3 cellular contexts compared by ENCODE assay signal in genomic region chr5:62328772-62329491, GRCh38.
TF ChIP-seq lines count a peak whose summit lies in the region.

No MANE protein-coding gene starts in this region.

TF ChIP-seq in SK-N-SH treated with all-trans-retinoic acid at 6 μM for 48 hours, 23 proteins besides CTCF, POLR2A, EP300 and RAD21:
- TF ChIP-seq POU6F1 (CRISPR knock-in tag; IDR thresholded peaks at IDR 0.05; ENCODE audit: borderline replicate concordance, low read depth) (no peak), ISL1 (CRISPR knock-in tag; IDR thresholded peaks at IDR 0.05) (peak; percentile 26; the same call in 1 of the 2 replicates)

TF ChIP-seq in SK-N-SH, 30 proteins besides CTCF, POLR2A, EP300 and RAD21:
- TF ChIP-seq, protein P1, sequence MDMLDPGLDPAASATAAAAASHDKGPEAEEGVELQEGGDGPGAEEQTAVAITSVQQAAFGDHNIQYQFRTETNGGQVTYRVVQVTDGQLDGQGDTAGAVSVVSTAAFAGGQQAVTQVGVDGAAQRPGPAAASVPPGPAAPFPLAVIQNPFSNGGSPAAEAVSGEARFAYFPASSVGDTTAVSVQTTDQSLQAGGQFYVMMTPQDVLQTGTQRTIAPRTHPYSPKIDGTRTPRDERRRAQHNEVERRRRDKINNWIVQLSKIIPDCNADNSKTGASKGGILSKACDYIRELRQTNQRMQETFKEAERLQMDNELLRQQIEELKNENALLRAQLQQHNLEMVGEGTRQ (IDR thresholded peaks at IDR 0.05; ENCODE audit: borderline replicate concordance, low read depth, low read length): no peak
- no peak for TF ChIP-seq ELF1 (IDR thresholded peaks at IDR 0.05)
- no peak for TF ChIP-seq EZH2phosphoT487 (IDR thresholded peaks at IDR 0.05; ENCODE audit: borderline replicate concordance, low read depth)
- no peak for TF ChIP-seq FOXM1 (IDR thresholded peaks at IDR 0.05; ENCODE audit: low read depth)
- no peak for TF ChIP-seq CHD2 (IDR thresholded peaks at IDR 0.05; ENCODE audit: low read length, partially characterized antibody)
- TF ChIP-seq SIN3A (IDR thresholded peaks at IDR 0.05; ENCODE audit: borderline replicate concordance, low read depth, low read length): no peak
- TF ChIP-seq ZBTB33 (IDR thresholded peaks at IDR 0.05; ENCODE audit: borderline replicate concordance, low read depth): no peak
- TF ChIP-seq MEF2A (IDR thresholded peaks at IDR 0.05; ENCODE audit: borderline replicate concordance, low read depth): no peak
- no peak for TF ChIP-seq RCOR1 (IDR thresholded peaks at IDR 0.05; ENCODE audit: low read length)
- TF ChIP-seq TAF1 (IDR thresholded peaks at IDR 0.05; ENCODE audit: borderline replicate concordance, low read depth, low read length): no peak
- TF ChIP-seq, protein P2, sequence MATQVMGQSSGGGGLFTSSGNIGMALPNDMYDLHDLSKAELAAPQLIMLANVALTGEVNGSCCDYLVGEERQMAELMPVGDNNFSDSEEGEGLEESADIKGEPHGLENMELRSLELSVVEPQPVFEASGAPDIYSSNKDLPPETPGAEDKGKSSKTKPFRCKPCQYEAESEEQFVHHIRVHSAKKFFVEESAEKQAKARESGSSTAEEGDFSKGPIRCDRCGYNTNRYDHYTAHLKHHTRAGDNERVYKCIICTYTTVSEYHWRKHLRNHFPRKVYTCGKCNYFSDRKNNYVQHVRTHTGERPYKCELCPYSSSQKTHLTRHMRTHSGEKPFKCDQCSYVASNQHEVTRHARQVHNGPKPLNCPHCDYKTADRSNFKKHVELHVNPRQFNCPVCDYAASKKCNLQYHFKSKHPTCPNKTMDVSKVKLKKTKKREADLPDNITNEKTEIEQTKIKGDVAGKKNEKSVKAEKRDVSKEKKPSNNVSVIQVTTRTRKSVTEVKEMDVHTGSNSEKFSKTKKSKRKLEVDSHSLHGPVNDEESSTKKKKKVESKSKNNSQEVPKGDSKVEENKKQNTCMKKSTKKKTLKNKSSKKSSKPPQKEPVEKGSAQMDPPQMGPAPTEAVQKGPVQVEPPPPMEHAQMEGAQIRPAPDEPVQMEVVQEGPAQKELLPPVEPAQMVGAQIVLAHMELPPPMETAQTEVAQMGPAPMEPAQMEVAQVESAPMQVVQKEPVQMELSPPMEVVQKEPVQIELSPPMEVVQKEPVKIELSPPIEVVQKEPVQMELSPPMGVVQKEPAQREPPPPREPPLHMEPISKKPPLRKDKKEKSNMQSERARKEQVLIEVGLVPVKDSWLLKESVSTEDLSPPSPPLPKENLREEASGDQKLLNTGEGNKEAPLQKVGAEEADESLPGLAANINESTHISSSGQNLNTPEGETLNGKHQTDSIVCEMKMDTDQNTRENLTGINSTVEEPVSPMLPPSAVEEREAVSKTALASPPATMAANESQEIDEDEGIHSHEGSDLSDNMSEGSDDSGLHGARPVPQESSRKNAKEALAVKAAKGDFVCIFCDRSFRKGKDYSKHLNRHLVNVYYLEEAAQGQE (IDR thresholded peaks at IDR 0.05; ENCODE audit: low read depth, low read length): no peak
- TF ChIP-seq FOSL2 (IDR thresholded peaks at IDR 0.05; ENCODE audit: borderline replicate concordance, low read depth): no peak
- TF ChIP-seq NFIC (IDR thresholded peaks at IDR 0.05; ENCODE audit: borderline replicate concordance): no peak
- TF ChIP-seq GATA2 (CRISPR knock-in tag; IDR thresholded peaks at IDR 0.05): no peak
- TF ChIP-seq MXI1 (IDR thresholded peaks at IDR 0.05; ENCODE audit: low read depth, low read length): no peak
- TF ChIP-seq RFX5 (IDR thresholded peaks at IDR 0.05; ENCODE audit: low read length): no peak
- TF ChIP-seq GABPA (IDR thresholded peaks at IDR 0.05; ENCODE audit: low read depth): no peak
- no peak for TF ChIP-seq NRF1 (IDR thresholded peaks at IDR 0.05; ENCODE audit: low read depth, low read length)
- TF ChIP-seq PBX3 (IDR thresholded peaks at IDR 0.05): no peak
- TF ChIP-seq RXRA (IDR thresholded peaks at IDR 0.05; ENCODE audit: borderline replicate concordance, low read depth): no peak

TF ChIP-seq in K562, 482 proteins besides CTCF, POLR2A, EP300 and RAD21:
- no peak for TF ChIP-seq PBX2 (CRISPR knock-in tag; IDR thresholded peaks at IDR 0.05; ENCODE audit: low read depth)
- peak; percentile 86 for TF ChIP-seq PBX2 (tag; conservative IDR thresholded peaks at IDR 0.05; ENCODE audit: low read depth)
- TF ChIP-seq MECOM (CRISPR knock-in tag; IDR thresholded peaks at IDR 0.05): no peak
- TF ChIP-seq ZFPM2 (CRISPR knock-in tag; IDR thresholded peaks at IDR 0.05): no peak
- peak; percentile 86 for TF ChIP-seq MEIS2 (IDR thresholded peaks at IDR 0.05; ENCODE audit: partially characterized antibody)
- TF ChIP-seq, protein P3, sequence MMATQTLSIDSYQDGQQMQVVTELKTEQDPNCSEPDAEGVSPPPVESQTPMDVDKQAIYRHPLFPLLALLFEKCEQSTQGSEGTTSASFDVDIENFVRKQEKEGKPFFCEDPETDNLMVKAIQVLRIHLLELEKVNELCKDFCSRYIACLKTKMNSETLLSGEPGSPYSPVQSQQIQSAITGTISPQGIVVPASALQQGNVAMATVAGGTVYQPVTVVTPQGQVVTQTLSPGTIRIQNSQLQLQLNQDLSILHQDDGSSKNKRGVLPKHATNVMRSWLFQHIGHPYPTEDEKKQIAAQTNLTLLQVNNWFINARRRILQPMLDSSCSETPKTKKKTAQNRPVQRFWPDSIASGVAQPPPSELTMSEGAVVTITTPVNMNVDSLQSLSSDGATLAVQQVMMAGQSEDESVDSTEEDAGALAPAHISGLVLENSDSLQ (IDR thresholded peaks at IDR 0.05): peak; percentile 85
TF ChIP-seq in K562: peak in this region for 3.
